ENCODE assay signal across 8 cellular contexts in the genomic region with DNA sequence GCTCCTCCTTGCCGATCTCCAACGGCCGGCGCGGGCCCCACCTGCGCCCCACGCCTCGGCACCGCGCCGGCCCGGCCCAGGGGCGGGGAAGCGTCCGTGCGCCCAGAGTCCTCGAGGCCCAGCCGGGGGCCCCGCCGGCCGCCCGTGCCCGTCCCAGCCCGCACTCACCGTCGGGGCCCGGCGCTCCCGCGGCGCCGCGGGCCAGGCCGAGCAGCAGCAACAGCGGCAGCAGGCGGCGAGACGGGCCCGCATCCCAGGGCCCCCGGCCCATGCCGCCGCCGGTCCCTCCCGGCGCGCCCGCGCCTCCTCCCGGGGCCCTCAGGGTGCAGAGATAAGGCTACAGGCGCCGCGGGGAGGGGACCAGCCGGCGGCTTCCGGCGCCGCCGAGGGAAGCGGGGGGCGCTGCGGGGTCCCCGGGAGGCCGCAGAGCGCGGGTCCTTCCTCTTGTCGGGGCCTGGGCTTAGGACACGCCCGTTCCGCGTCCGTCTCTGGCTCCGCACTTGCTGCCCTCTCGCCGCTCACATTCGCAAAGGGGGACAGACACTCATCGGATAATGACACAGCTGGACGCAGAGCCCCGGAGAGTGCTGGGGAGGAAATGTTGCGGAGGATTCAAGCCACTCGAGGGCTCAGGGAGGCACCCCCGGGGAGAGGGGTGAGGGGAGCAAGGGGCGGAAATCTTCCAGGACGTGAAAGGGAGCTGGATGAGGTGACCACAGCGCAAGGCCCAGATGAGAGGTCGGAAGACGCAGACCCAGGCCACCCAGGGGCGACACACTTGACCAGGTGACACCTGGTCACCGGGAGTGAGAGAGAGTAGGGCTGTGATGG. TPM values are rescaled to one million over a fixed set of nuclear protein-coding genes. Genes with fewer than 3 reads are reported as not detected.
A peak's percentile ranks its signal among the peaks of the same experiment; 100 is the strongest.
DNase-seq lines count a peak whose midpoint lies in the region; ATAC-seq, FAIRE-seq and TF ChIP-seq lines count a peak whose summit lies in the region.

A gene (minus strand): TSS at position 333 of the 831 bp plus-strand sequence. CDS start 62 bp downstream, at position 271.

- intact Hi-C loops in Caco-2 (cut with micrococcal nuclease; ENCODE audit: unreplicated experiment), result no loop called here

- H3K4me3 ChIP-seq in Caco-2 (ENCODE audit: low read depth, low read length) (peak within 1 kb of the TSS; percentile 52), keratinocyte (ENCODE audit: control insufficient read depth in 2 of 3, extremely low read depth in 1 of 3, insufficient read depth in 2 of 3, low read depth in 1 of 3, low read length in 3 of 3) (peak within 1 kb of the TSS; percentile 16 to 49 (median 45))

- no peaks in the 10 kb centered on the region for H4K20me1 ChIP-seq in keratinocyte (ENCODE audit: control insufficient read depth, extremely low read depth, insufficient read depth, low read length)

- BruUV-seq in Caco-2 (replicated peaks; lab: Mats Ljungman, UMichigan), result no TSS peak

- peak within 1 kb of the TSS; percentile 88 for H3K4me3 Mint-ChIP-seq in Caco-2 (ENCODE audit: unreplicated experiment)

- peaks cover 52% of the 10 kb centered on the region for H3K4me1 Mint-ChIP-seq in Caco-2 (ENCODE audit: low read depth, unreplicated experiment)

- peak within 1 kb of the TSS; percentile 32 for H3K27ac ChIP-seq in keratinocyte (ENCODE audit: control insufficient read depth, insufficient read depth, low read length)

- no peaks in the 10 kb centered on the region for H3K9me1 ChIP-seq in keratinocyte (ENCODE audit: control insufficient read depth, extremely low read depth, insufficient read depth, low read length)

- in situ Hi-C loops in T47D (cut with HindIII; ENCODE audit: low pct_unique_long_range_greater_than_20kb, low sequenced_read_pairs), result no loop called here

- H3K79me2 ChIP-seq in keratinocyte (ENCODE audit: control insufficient read depth, insufficient read depth, low read length), result no peaks in the 10 kb centered on the region

- H3K9ac ChIP-seq in keratinocyte (ENCODE audit: control insufficient read depth, extremely low read depth, insufficient read depth, low read length), result peak within 1 kb of the TSS; percentile 14

- H3K9me3 Mint-ChIP-seq in Caco-2 (ENCODE audit: unreplicated experiment), result no peaks in the 10 kb centered on the region

- H2AFZ ChIP-seq in keratinocyte (ENCODE audit: control insufficient read depth, low read length), result peak within 1 kb of the TSS; percentile 21

- no peaks in the 10 kb centered on the region for H3K27me3 Mint-ChIP-seq in Caco-2 (ENCODE audit: insufficient read depth, unreplicated experiment)

- H3K4me1 ChIP-seq in Caco-2, result peaks cover 83% of the 10 kb centered on the region
- peaks cover 12% of the 10 kb centered on the region for H3K4me1 ChIP-seq in keratinocyte (ENCODE audit: control insufficient read depth, extremely low read depth, insufficient read depth, low read length)

- dilution Hi-C loops in keratinocyte (cut with MboI; ENCODE audit: extremely low pct_ligation_motif_present, low sequenced_read_pairs), result no loop called here

- H3K9me3 ChIP-seq in Caco-2, result no peaks in the 10 kb centered on the region
- no peaks in the 10 kb centered on the region for H3K9me3 ChIP-seq in keratinocyte (ENCODE audit: control insufficient read depth, low read depth, low read length)

- POLR2A ChIA-PET in Caco-2 (lab: Charles Lee), result interaction anchor here (0.5 to 1.7 kb wide), 3 partner anchors 13 to 159 kb away, joined by 3 to 9 read pairs (median 3); a partner anchor contains a TSS

- H3K4me2 ChIP-seq in keratinocyte (ENCODE audit: control insufficient read depth, extremely low read depth, insufficient read depth, low read depth, low read length), result peak within 1 kb of the TSS; percentile 72

- TF ChIP-seq CTCF in Caco-2 (IDR thresholded peaks at IDR 0.05; ENCODE audit: insufficient read depth in 1 of 2, low read depth in 1 of 2, low read length in 1 of 2, severe bottlenecking in 1 of 2, unreplicated experiment in 1 of 2) (peak in 1 of 2 experiments; percentile 5), keratinocyte (optimal IDR thresholded peaks at IDR 0.05 in 1 of 3, IDR thresholded peaks at IDR 0.05 in 1 of 3, conservative IDR thresholded peaks at IDR 0.05 in 1 of 3; ENCODE audit: extremely low read depth in 1 of 3, insufficient read depth in 2 of 3, low read length in 3 of 3) (no peak)

- DNase-seq in Caco-2 (peak; percentile 68 to 73), GM19238 (ENCODE audit: insufficient read length, low spot score) (peak; percentile 61), T47D (ENCODE audit: low read depth in 1 of 2, low spot score in 1 of 2) (peak; percentile 32 to 70), keratinocyte (ENCODE audit: low read depth, low spot score) (no peak), NCI-H2107 (lab: John Stamatoyannopoulos, UW) (no peak)
- DNase-seq in stimulated activated CD8-positive, alpha-beta memory T cell treated with anti-CD3 and anti-CD28 coated beads, Interleukin-12 subunit alpha, Interleukin-12 subunit beta, amount 100 ng/mL, for 4 hours (ENCODE audit: low read depth), result peak; percentile 25

- peaks cover 14% of the 10 kb centered on the region for H3K36me3 Mint-ChIP-seq in Caco-2 (ENCODE audit: insufficient read depth, unreplicated experiment)

- CTCF ChIA-PET in Caco-2 (lab: Charles Lee), result interaction anchor here (0.6 to 2.1 kb wide), 3 partner anchors 62 to 240 kb away, joined by 3 to 6 read pairs (median 3); no protein-coding TSS in a partner anchor

- no peaks in the 10 kb centered on the region for H3K27me3 ChIP-seq in Caco-2 (replicated peaks; ENCODE audit: control insufficient read depth, insufficient read depth, low read length)
- no peaks in the 10 kb centered on the region for H3K27me3 ChIP-seq in keratinocyte (ENCODE audit: control insufficient read depth, extremely low read depth, insufficient read depth, low read length)

- peak within 1 kb of the TSS; percentile 92 for H3K27ac Mint-ChIP-seq in Caco-2 (ENCODE audit: unreplicated experiment)

- ATAC-seq in HG03196 (IDR thresholded peaks at IDR 0.05; ENCODE audit: unreplicated experiment) (peak; percentile 41), SK-N-SH treated with all-trans-retinoic acid at 6 μM for 48 hours (peak; percentile 69)

- H3K36me3 ChIP-seq in Caco-2 (ENCODE audit: control insufficient read depth, insufficient read depth, low read length) (no peaks in the 10 kb centered on the region; the same call in 1 of the 2 replicates), keratinocyte (ENCODE audit: control insufficient read depth in 2 of 2, extremely low read depth in 1 of 2, insufficient read depth in 2 of 2, low read length in 2 of 2) (no peaks in the 10 kb centered on the region)

- no peak for FAIRE-seq in keratinocyte (lab: Jason Lieb, UNC)

TF ChIP-seq in SK-N-SH treated with all-trans-retinoic acid at 6 μM for 48 hours, 23 proteins besides CTCF, POLR2A, EP300 and RAD21 (continues in another document):
- TF ChIP-seq, protein P1, sequence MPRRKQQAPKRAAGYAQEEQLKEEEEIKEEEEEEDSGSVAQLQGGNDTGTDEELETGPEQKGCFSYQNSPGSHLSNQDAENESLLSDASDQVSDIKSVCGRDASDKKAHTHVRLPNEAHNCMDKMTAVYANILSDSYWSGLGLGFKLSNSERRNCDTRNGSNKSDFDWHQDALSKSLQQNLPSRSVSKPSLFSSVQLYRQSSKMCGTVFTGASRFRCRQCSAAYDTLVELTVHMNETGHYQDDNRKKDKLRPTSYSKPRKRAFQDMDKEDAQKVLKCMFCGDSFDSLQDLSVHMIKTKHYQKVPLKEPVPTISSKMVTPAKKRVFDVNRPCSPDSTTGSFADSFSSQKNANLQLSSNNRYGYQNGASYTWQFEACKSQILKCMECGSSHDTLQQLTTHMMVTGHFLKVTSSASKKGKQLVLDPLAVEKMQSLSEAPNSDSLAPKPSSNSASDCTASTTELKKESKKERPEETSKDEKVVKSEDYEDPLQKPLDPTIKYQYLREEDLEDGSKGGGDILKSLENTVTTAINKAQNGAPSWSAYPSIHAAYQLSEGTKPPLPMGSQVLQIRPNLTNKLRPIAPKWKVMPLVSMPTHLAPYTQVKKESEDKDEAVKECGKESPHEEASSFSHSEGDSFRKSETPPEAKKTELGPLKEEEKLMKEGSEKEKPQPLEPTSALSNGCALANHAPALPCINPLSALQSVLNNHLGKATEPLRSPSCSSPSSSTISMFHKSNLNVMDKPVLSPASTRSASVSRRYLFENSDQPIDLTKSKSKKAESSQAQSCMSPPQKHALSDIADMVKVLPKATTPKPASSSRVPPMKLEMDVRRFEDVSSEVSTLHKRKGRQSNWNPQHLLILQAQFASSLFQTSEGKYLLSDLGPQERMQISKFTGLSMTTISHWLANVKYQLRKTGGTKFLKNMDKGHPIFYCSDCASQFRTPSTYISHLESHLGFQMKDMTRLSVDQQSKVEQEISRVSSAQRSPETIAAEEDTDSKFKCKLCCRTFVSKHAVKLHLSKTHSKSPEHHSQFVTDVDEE (CRISPR knock-in tag; IDR thresholded peaks at IDR 0.05), result no peak
- TF ChIP-seq, protein P2, sequence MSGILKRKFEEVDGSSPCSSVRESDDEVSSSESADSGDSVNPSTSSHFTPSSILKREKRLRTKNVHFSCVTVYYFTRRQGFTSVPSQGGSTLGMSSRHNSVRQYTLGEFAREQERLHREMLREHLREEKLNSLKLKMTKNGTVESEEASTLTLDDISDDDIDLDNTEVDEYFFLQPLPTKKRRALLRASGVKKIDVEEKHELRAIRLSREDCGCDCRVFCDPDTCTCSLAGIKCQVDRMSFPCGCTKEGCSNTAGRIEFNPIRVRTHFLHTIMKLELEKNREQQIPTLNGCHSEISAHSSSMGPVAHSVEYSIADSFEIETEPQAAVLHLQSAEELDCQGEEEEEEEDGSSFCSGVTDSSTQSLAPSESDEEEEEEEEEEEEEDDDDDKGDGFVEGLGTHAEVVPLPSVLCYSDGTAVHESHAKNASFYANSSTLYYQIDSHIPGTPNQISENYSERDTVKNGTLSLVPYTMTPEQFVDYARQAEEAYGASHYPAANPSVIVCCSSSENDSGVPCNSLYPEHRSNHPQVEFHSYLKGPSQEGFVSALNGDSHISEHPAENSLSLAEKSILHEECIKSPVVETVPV (CRISPR knock-in tag; IDR thresholded peaks at IDR 0.05), result no peak
- TF ChIP-seq ZNF565 (CRISPR knock-in tag; conservative IDR thresholded peaks at IDR 0.05; ENCODE audit: low read depth), result no peak
- TF ChIP-seq ZFP3 (CRISPR knock-in tag; IDR thresholded peaks at IDR 0.05), result no peak
- no peak for TF ChIP-seq ZC3H10 (CRISPR knock-in tag; IDR thresholded peaks at IDR 0.05)
- TF ChIP-seq ISL1 (CRISPR knock-in tag; IDR thresholded peaks at IDR 0.05), result no peak
- no peak for TF ChIP-seq ESRRG (CRISPR knock-in tag; IDR thresholded peaks at IDR 0.05)
- no peak for TF ChIP-seq TCF4 (CRISPR knock-in tag; IDR thresholded peaks at IDR 0.05; ENCODE audit: borderline replicate concordance)
- no peak for TF ChIP-seq CSDC2 (CRISPR knock-in tag; IDR thresholded peaks at IDR 0.05)

RNA-seq across cellular contexts. Expression of the gene that starts here (rescaled TPM):
- 53.4 and 60.1 TPM in 2 replicates for total RNA-seq in Caco-2 (2022)
- polyA plus RNA-seq in keratinocyte, result 2.4 to 3.6 TPM (median 3.3 TPM) in 3 replicates
- polyA plus RNA-seq in keratinocyte (2011; ENCODE audit: low read depth), result 0.79 TPM
- 1.5 and 2.6 TPM in 2 replicates for polyA plus RNA-seq in keratinocyte (2011; cell fraction: cytosol; rRNA removed)
- 2.6 and 3.6 TPM in 2 replicates for polyA plus RNA-seq in keratinocyte (2011; cell fraction: nucleus; rRNA removed)
- 0.73 and 2.9 TPM in 2 replicates for polyA plus RNA-seq in keratinocyte (2012; ENCODE audit: low replicate concordance)
- 2.8 to 8.5 TPM (median 4.1 TPM) in 3 replicates for polyA minus RNA-seq in keratinocyte
- polyA minus RNA-seq in keratinocyte (2011; cell fraction: cytosol; rRNA and poly(A)+ RNA removed), result 5.8 TPM
- polyA minus RNA-seq in keratinocyte (2011; cell fraction: nucleus; rRNA and poly(A)+ RNA removed), result 4.3 and 7.1 TPM in 2 replicates

Comparison
In these comparisons a context has a peak if more than half of its experiments do, and no peak if none do; other contexts are left out.
1. DNase-seq: peak in Caco-2 (2 of 2), GM19238 (single experiment), T47D (2 of 2) and stimulated activated CD8-positive, alpha-beta memory T cell treated with anti-CD3 and anti-CD28 coated beads, Interleukin-12 subunit alpha, Interleukin-12 subunit beta, amount 100 ng/mL, for 4 hours (single experiment); none in keratinocyte (single experiment) and NCI-H2107 (single experiment).